Comparison of ENCODE assay signal across 22 cellular contexts in the genomic region with DNA sequence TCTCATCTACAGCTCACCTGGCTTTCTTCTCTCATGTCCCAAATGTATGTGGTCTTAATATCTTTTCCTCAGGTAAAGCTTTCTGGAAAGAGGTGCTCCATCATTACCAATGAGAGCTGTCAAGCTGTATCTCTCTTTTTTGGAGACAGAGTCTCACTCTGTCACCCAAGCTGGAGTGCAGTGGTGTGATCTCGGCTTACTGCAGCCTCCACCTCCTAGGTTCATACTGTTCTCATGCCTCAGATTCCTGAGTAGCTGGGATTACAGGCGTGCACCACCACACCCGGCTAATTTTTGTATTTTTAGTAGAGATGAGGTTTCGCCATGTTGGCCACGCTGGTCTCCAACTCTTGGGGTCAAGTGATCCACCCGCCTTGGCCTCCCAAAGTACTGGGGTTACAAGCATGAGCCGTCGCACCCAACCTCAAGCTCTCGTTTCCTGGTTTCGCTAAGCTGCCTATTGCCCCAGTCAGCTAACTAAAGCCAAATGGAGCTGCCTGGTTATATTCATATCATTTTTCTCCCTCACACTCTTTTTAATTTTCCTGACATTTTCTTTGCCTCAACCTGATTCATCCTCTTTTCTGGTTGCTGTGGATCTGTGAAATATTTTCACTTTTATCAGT.
A peak's percentile ranks its signal among the peaks of the same experiment; 100 is the strongest.
DNase-seq lines count a peak whose midpoint lies in the region; ATAC-seq, FAIRE-seq and TF ChIP-seq lines count a peak whose summit lies in the region.
"Had no signal": no experiment of that assay in that cellular context is flagged by ENCODE, and none has a peak within 500 bp of the region (broad histone marks: within the 10 kb centered on the region; RNA-seq: fewer than 3 reads in every experiment).

No MANE protein-coding gene starts in this region.

- H3K27me3 ChIP-seq in MM.1S (replicated peaks; ENCODE audit: insufficient read depth, low read length): no peaks in the 10 kb centered on the region
- H3K27me3 ChIP-seq: BE2C had no signal

- TF ChIP-seq CTCF in GM10266 (IDR thresholded peaks at IDR 0.05; ENCODE audit: control insufficient read depth, insufficient read depth, low read depth, missing control alignments) (no peak), MM.1S (IDR thresholded peaks at IDR 0.05; ENCODE audit: low read length) (no peak), OCI-LY7 (conservative IDR thresholded peaks at IDR 0.05; ENCODE audit: low read length) (no peak), omental fat pad (IDR thresholded peaks at IDR 0.05) (no peak)

- CTCF ChIA-PET in OCI-LY7 (lab: Charles Lee; ENCODE audit: unreplicated experiment): interaction anchor here (0.6 kb wide), 1 partner anchor 607 kb away, joined by 3 read pairs; no protein-coding TSS in a partner anchor

- FAIRE-seq in GM19239 (lab: Jason Lieb, UNC): peak; percentile 35

- H3K9ac ChIP-seq in MM.1S (ENCODE audit: low read length): no peak overlapping the region
- H3K9ac ChIP-seq: GM23248 had no signal

- no peaks in the 10 kb centered on the region for H3K4me1 ChIP-seq in MM.1S (ENCODE audit: low read length)
- H3K4me1 ChIP-seq in OCI-LY7 (ENCODE audit: insufficient read depth, low read length, poor library complexity, severe bottlenecking): no peaks in the 10 kb centered on the region
- H3K4me1 ChIP-seq: BE2C had no signal

- H3K9me2 ChIP-seq in MM.1S (replicated peaks; ENCODE audit: insufficient read depth, low read length) (no peaks in the 10 kb centered on the region), OCI-LY7 (ENCODE audit: insufficient read depth, low read length) (no peaks in the 10 kb centered on the region)

- H3K9me3 ChIP-seq in MM.1S (replicated peaks; ENCODE audit: insufficient read depth, low read length) (no peaks in the 10 kb centered on the region), OCI-LY7 (ENCODE audit: low read length) (no peaks in the 10 kb centered on the region)
- H3K9me3 ChIP-seq: BE2C had no signal

- no peak for ATAC-seq in omental fat pad (ENCODE audit: low FRiP score)
- ATAC-seq in left ventricle myocardium superior: no peak

- H3K79me2 ChIP-seq in MM.1S (ENCODE audit: low read length) (no peaks in the 10 kb centered on the region), OCI-LY7 (ENCODE audit: insufficient read depth, low read depth, low read length) (no peaks in the 10 kb centered on the region)

- H3K4me2 ChIP-seq in MM.1S (ENCODE audit: low read depth, low read length): no peak overlapping the region
- no peak overlapping the region for H3K4me2 ChIP-seq in OCI-LY7 (ENCODE audit: low read length)

- no peaks in the 10 kb centered on the region for H4K20me1 ChIP-seq in MM.1S (ENCODE audit: insufficient read depth, low read length)
- no peaks in the 10 kb centered on the region for H4K20me1 ChIP-seq in OCI-LY7 (ENCODE audit: insufficient read depth, low read length)

- intact Hi-C loops in posterior vena cava (cut with DNase I) (no loop called here), OCI-LY7 (cut with micrococcal nuclease; ENCODE audit: unreplicated experiment) (no loop called here), left ventricle myocardium superior (cut with micrococcal nuclease) (no loop called here)

- H3F3A ChIP-seq in MM.1S (ENCODE audit: insufficient read depth, low read length): no peaks in the 10 kb centered on the region

- DNase-seq in GM10266 (ENCODE audit: extremely low spot score): peak; percentile 29
- no peak for DNase-seq in GM19239 (ENCODE audit: insufficient read length, low spot score)
- DNase-seq in MM.1S: peak; percentile 21
- peak; percentile 34 for DNase-seq in posterior vena cava (ENCODE audit: low spot score)
- no peak for DNase-seq in OCI-LY7 (ENCODE audit: low spot score)
- DNase-seq in omental fat pad (ENCODE audit: low spot score): no peak
- no peak for DNase-seq in stimulated activated CD4-positive, alpha-beta T cell treated with anti-CD3 and anti-CD28 coated beads, Interleukin-4, amount 100 ng/mL, for 24 hours
- no peak for DNase-seq in left ventricle myocardium superior
- DNase-seq: 8988T; BE2C; CD4-positive, alpha-beta T cell; EL; GM23248; HCEC 1CT; NCI-H1105; NCI-H1694; NCI-H2107; NCI-H345; NCI-H526; NK-92 treated with Interleukin-12 subunit alpha and Interleukin-12 subunit beta, amount 100 ng/mL, for 24 hours; T-helper 2 cell had no signal

- no peaks in the 10 kb centered on the region for H3K36me3 ChIP-seq in MM.1S (replicated peaks; ENCODE audit: insufficient read depth, low read length)
- H3K36me3 ChIP-seq in OCI-LY7 (ENCODE audit: insufficient read depth, low read length): no peaks in the 10 kb centered on the region
- H3K36me3 ChIP-seq: BE2C had no signal

- H3K4me3 ChIP-seq in MM.1S (ENCODE audit: low read length) (no peak overlapping the region), OCI-LY7 (ENCODE audit: low read depth, low read length, poor library complexity, severe bottlenecking) (no peak overlapping the region)
- H3K4me3 ChIP-seq: GM23248 had no signal

- no peak overlapping the region for H3K27ac ChIP-seq in MM.1S (ENCODE audit: low read length)
- H3K27ac ChIP-seq in OCI-LY7 (ENCODE audit: low read depth, low read length, poor library complexity, severe bottlenecking): no peak overlapping the region
- H3K27ac ChIP-seq: GM23248, RWPE1 had no signal

- POLR2A ChIA-PET in OCI-LY7 (lab: Charles Lee): interaction anchor here (1.2 kb wide), 1 partner anchor 13 kb away, joined by 3 read pairs; no protein-coding TSS in a partner anchor

- H2AFZ ChIP-seq in MM.1S (ENCODE audit: low read length): no peak overlapping the region
- no peak overlapping the region for H2AFZ ChIP-seq in OCI-LY7 (ENCODE audit: low read length)
- H2AFZ ChIP-seq: GM23248 had no signal

- BruUV-seq in OCI-LY7 (replicated peaks; lab: Mats Ljungman, UMichigan): no TSS peak

Comparison
In these comparisons a context has a peak if more than half of its experiments do, and no peak if none do; other contexts are left out.
1. DNase-seq: peak in GM10266 (single experiment), MM.1S (single experiment) and posterior vena cava (single experiment); none in GM19239 (single experiment), OCI-LY7 (single experiment), omental fat pad (single experiment), stimulated activated CD4-positive, alpha-beta T cell treated with anti-CD3 and anti-CD28 coated beads, Interleukin-4, amount 100 ng/mL, for 24 hours (single experiment) and left ventricle myocardium superior (single experiment).